Comparison of ENCODE assay signal across 33 cellular contexts in the genomic region with DNA sequence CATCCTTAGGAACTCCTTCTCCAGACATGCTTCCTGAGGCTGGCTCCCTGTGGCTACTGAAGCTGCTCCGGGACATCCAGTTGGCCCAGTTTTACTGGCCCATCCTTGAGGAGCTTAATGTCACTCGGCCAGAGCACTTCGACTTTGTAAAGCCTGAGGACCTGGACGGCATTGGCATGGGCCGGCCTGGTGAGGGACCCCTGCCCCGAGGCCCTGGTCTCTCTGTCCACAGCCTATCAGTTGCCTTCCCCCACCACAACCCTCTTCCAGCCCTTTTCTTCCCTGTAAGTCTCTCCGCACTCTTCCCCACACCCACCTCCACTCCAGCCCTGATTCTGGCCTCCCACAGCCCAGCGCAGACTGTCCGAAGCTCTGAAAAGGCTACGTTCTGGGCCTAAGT. TPM values are rescaled to one million over a fixed set of nuclear protein-coding genes. Genes with fewer than 3 reads are reported as not detected.
DNase-seq lines count a peak whose midpoint lies in the region; ATAC-seq and TF ChIP-seq lines count a peak whose summit lies in the region.
"Had no signal": no experiment of that assay in that cellular context is flagged by ENCODE, and none has a peak within 500 bp of the region (broad histone marks: within the 10 kb centered on the region; RNA-seq: fewer than 3 reads in every experiment).

No MANE protein-coding gene starts in this region.

- TF ChIP-seq CTCF in natural killer cell (IDR thresholded peaks at IDR 0.05) (no peak), RWPE2 (IDR thresholded peaks at IDR 0.05; ENCODE audit: poor library complexity, severe bottlenecking) (no peak), esophagus muscularis mucosa (IDR thresholded peaks at IDR 0.05) (no peak)

- H3K9me3 ChIP-seq in RWPE2 (ENCODE audit: severe bottlenecking) (no peaks in the 10 kb centered on the region), esophagus muscularis mucosa (no peaks in the 10 kb centered on the region)
- H3K9me3 ChIP-seq: mucosa of descending colon, testis had no signal

- DNase-seq in natural killer cell (no peak), RWPE2 (ENCODE audit: low spot score) (no peak), esophagus muscularis mucosa (ENCODE audit: extremely low spot score) (peak; percentile 64)
- DNase-seq in natural killer cell treated with Interleukin-12 subunit alpha and Interleukin-12 subunit beta and Interleukin-15 and Interleukin-18, amount 100 ng/mL, for 72 hours (ENCODE audit: low spot score): no peak
- DNase-seq in stimulated activated CD4-positive, alpha-beta T cell treated with anti-CD3 and anti-CD28 coated beads, Interleukin-4, amount 100 ng/mL, for 24 hours: no peak
- DNase-seq: activated gamma-delta T cell treated with Interleukin-2 at 50 U/mL for 16 hours; activated T-cell treated with anti-CD3 and anti-CD28 coated beads, Interleukin-2, amount 50 U/mL, for 24 hours; caudate nucleus; COR-L47; cortex of kidney; effector memory CD4-positive, alpha-beta T cell; erythroblast; GM23248; HFFc6; left colon; mucosa of descending colon; NCI-H1092; NCI-H187 treated with DMSO at 0.1 percent for 48 hours; NCI-H2171 treated with DMSO at 0.1 percent for 48 hours; NCI-H510A treated with DMSO at 0.1 percent for 48 hours; PC-9; right cardiac atrium; SHP77; SW 1271; T-helper 9 cell had no signal

- H3K9me3 Mint-ChIP-seq in natural killer cell: no peaks in the 10 kb centered on the region
- H3K9me3 Mint-ChIP-seq in natural killer cell treated with Interleukin-12 subunit alpha and Interleukin-12 subunit beta and Interleukin-15 and Interleukin-18, amount 100 ng/mL, for 72 hours: peaks cover 3% of the 10 kb centered on the region
- H3K9me3 Mint-ChIP-seq: activated T-cell treated with anti-CD3 and anti-CD28 coated beads, Interleukin-2, amount 50 U/mL, for 24 hours had no signal

- intact Hi-C loops in natural killer cell (cut with micrococcal nuclease) (no loop called here), esophagus muscularis mucosa (cut with DNase I) (no loop called here)

- no peak overlapping the region for H3K27ac ChIP-seq in RWPE2 (ENCODE audit: poor library complexity, severe bottlenecking)
- no peak overlapping the region for H3K27ac ChIP-seq in esophagus muscularis mucosa (replicated peaks in 1 of 4)
- H3K27ac ChIP-seq: GM23248, PC-9, testis had no signal

- no peak for TF ChIP-seq POLR2A in esophagus muscularis mucosa (IDR thresholded peaks at IDR 0.05; ENCODE audit: low read depth)

- H3K4me1 ChIP-seq in RWPE2 (ENCODE audit: insufficient read depth, poor library complexity, severe bottlenecking): peaks cover 2% of the 10 kb centered on the region
- H3K4me1 ChIP-seq in esophagus muscularis mucosa: peaks cover 18 to 47% (median 40%) of the 10 kb centered on the region in 4 donors

- no peak overlapping the region for H3K27ac Mint-ChIP-seq in natural killer cell
- H3K27ac Mint-ChIP-seq in natural killer cell treated with Interleukin-12 subunit alpha and Interleukin-12 subunit beta and Interleukin-15 and Interleukin-18, amount 100 ng/mL, for 72 hours: no peak overlapping the region
- H3K27ac Mint-ChIP-seq: activated T-cell treated with anti-CD3 and anti-CD28 coated beads, Interleukin-2, amount 50 U/mL, for 24 hours; HFFc6; stimulated activated naive CD8-positive, alpha-beta T cell treated with anti-CD3 and anti-CD28 coated beads, Interleukin-15, Interleukin-2, amounts not matched to agents 100 ng/mL and 50 ng/mL, for 24 hours had no signal

- 94% methylated on average over 10 of the region's 10 CpGs for WGBS in esophagus muscularis mucosa

- H3K27me3 ChIP-seq in RWPE2 (ENCODE audit: insufficient read depth, poor library complexity, severe bottlenecking) (no peaks in the 10 kb centered on the region), esophagus muscularis mucosa (no peaks in the 10 kb centered on the region)
- H3K27me3 ChIP-seq: testis had no signal

- H3K27me3 Mint-ChIP-seq in natural killer cell (ENCODE audit: low read depth in 2 of 2): peaks cover 30 to 38% of the 10 kb centered on the region in 2 donors
- H3K27me3 Mint-ChIP-seq in natural killer cell treated with Interleukin-12 subunit alpha and Interleukin-12 subunit beta and Interleukin-15 and Interleukin-18, amount 100 ng/mL, for 72 hours: peaks cover 28 to 30% of the 10 kb centered on the region in 2 donors

- H3K4me3 ChIP-seq in RWPE2 (ENCODE audit: severe bottlenecking) (no peak overlapping the region), esophagus muscularis mucosa (no peak overlapping the region)
- H3K4me3 ChIP-seq: GM23248, mucosa of descending colon, PC-9, smooth muscle cell had no signal

- peak overlapping the region; percentile 55 for H3K4me3 Mint-ChIP-seq in natural killer cell
- H3K4me3 Mint-ChIP-seq in natural killer cell treated with Interleukin-12 subunit alpha and Interleukin-12 subunit beta and Interleukin-15 and Interleukin-18, amount 100 ng/mL, for 72 hours: no peak overlapping the region
- H3K4me3 Mint-ChIP-seq: HFFc6 had no signal

- peaks cover 10% of the 10 kb centered on the region for H3K36me3 Mint-ChIP-seq in natural killer cell
- peaks cover 6% of the 10 kb centered on the region for H3K36me3 Mint-ChIP-seq in natural killer cell treated with Interleukin-12 subunit alpha and Interleukin-12 subunit beta and Interleukin-15 and Interleukin-18, amount 100 ng/mL, for 72 hours

- ATAC-seq in natural killer cell: no peak
- ATAC-seq in natural killer cell treated with Interleukin-12 subunit alpha and Interleukin-12 subunit beta and Interleukin-15 and Interleukin-18, amount 100 ng/mL, for 72 hours: no peak
- 0 out of 3 replicates have a peak, but pooled peaks have one; percentile 1 for ATAC-seq in RWPE2 (ENCODE audit: low read depth)
- no peak for ATAC-seq in GM21737 (IDR thresholded peaks at IDR 0.05; ENCODE audit: unreplicated experiment)
- no peak for ATAC-seq in GM19463 (IDR thresholded peaks at IDR 0.05; ENCODE audit: unreplicated experiment)
- ATAC-seq in HG03175 (IDR thresholded peaks at IDR 0.05; ENCODE audit: unreplicated experiment): no peak
- ATAC-seq: left colon, mucosa of descending colon had no signal

- H3K36me3 ChIP-seq in RWPE2 (ENCODE audit: low read depth) (peaks cover 15% of the 10 kb centered on the region), esophagus muscularis mucosa (peaks cover 0 to 19% (median 11%) of the 10 kb centered on the region in 4 donors)

- no peak for TF ChIP-seq EP300 in esophagus muscularis mucosa (IDR thresholded peaks at IDR 0.05)

- H3K4me1 Mint-ChIP-seq in natural killer cell: peaks cover 0 to 11% of the 10 kb centered on the region in 2 donors
- H3K4me1 Mint-ChIP-seq in natural killer cell treated with Interleukin-12 subunit alpha and Interleukin-12 subunit beta and Interleukin-15 and Interleukin-18, amount 100 ng/mL, for 72 hours (ENCODE audit: low read depth in 2 of 2): peaks cover 0 to 5% of the 10 kb centered on the region in 2 donors

RNA-seq across cellular contexts. Expression of a gene that starts 2.0 kb away (rescaled TPM):
- 1 to 10 TPM in 1 of 3 donors, under 1 TPM in 2; 0.18 to 1.7 (median 0.73) TPM for total RNA-seq in natural killer cell
- total RNA-seq in natural killer cell treated with Interleukin-12 subunit alpha and Interleukin-12 subunit beta and Interleukin-15 and Interleukin-18, amount 100 ng/mL, for 72 hours: under 1 TPM in 1 of 2 donors, not detected in 1; 0.36 TPM
- total RNA-seq in esophagus muscularis mucosa: 1 to 10 TPM; 2.9 to 7.5 (median 5.6) TPM

RNA-seq across cellular contexts. Expression of a gene that starts 11.4 kb away (rescaled TPM):
- total RNA-seq in natural killer cell (10 to 100 TPM; 38.2 to 57.8 (median 47.0) TPM), esophagus muscularis mucosa (10 to 100 TPM; 17.7 to 39.9 (median 24.3) TPM)
- total RNA-seq in natural killer cell treated with Interleukin-12 subunit alpha and Interleukin-12 subunit beta and Interleukin-15 and Interleukin-18, amount 100 ng/mL, for 72 hours: 10 to 100 TPM; 32.2 to 48.4 TPM

RNA-seq across cellular contexts. Expression of a gene that starts 21.0 kb away (rescaled TPM):
- total RNA-seq in natural killer cell (10 to 100 TPM; 31.8 to 35.9 (median 34.2) TPM), esophagus muscularis mucosa (100 to 1,000 TPM in 1 of 4 donors, 10 to 100 TPM in 3; 59.6 to 121 (median 74.7) TPM)
- total RNA-seq in natural killer cell treated with Interleukin-12 subunit alpha and Interleukin-12 subunit beta and Interleukin-15 and Interleukin-18, amount 100 ng/mL, for 72 hours: 10 to 100 TPM; 40.1 to 51.1 TPM

RNA-seq across cellular contexts. Expression of a gene that starts 24.7 kb away (rescaled TPM):
- total RNA-seq in natural killer cell (1 to 10 TPM; 2.8 to 3.4 (median 3.1) TPM), esophagus muscularis mucosa (10 to 100 TPM; 12.0 to 30.2 (median 19.0) TPM)
- total RNA-seq in natural killer cell treated with Interleukin-12 subunit alpha and Interleukin-12 subunit beta and Interleukin-15 and Interleukin-18, amount 100 ng/mL, for 72 hours: 1 to 10 TPM; 2.3 to 7.7 TPM

RNA-seq across cellular contexts. Expression of a gene that starts 27.9 kb away (rescaled TPM):
- total RNA-seq in natural killer cell (not detected), esophagus muscularis mucosa (under 1 TPM in 1 of 4 donors, not detected in 3; 0.42 TPM)
- total RNA-seq in natural killer cell treated with Interleukin-12 subunit alpha and Interleukin-12 subunit beta and Interleukin-15 and Interleukin-18, amount 100 ng/mL, for 72 hours: not detected
- total RNA-seq: GM23248, HFFc6, HT-29, left colon, lung microvascular endothelial cell, right cardiac atrium, smooth muscle cell had no signal
